In the genomic region with DNA sequence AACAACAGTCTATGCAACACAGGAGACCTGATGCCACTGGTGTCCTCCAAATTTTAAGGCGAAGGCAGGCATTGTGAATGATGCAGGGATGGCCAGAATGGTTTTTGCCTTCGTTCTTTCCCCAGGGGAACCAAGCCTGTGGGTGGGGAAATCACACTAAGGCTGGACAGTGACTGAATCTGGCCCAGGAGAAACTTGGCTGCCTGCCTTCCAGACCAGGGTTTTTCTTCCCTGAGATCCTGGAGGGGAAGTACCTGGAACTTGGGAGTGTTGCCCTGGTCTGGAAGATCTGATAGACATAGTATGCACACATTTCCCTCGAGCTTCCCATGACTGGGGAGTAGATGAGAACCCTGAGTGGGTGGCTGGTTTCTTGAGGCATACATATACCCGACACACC, we compare ENCODE assay signal across 11 cellular contexts. TPM values are rescaled to one million over a fixed set of nuclear protein-coding genes. Genes with fewer than 3 reads are reported as not detected.
A peak's percentile ranks its signal among the peaks of the same experiment; 100 is the strongest.
DNase-seq lines count a peak whose midpoint lies in the region; ATAC-seq and TF ChIP-seq lines count a peak whose summit lies in the region.
"Had no signal": no experiment of that assay in that cellular context is flagged by ENCODE, and none has a peak within 500 bp of the region (broad histone marks: within the 10 kb centered on the region; RNA-seq: fewer than 3 reads in every experiment).

No MANE protein-coding gene starts in this region.

- H4K20me1 ChIP-seq in OCI-LY7 (ENCODE audit: insufficient read depth, low read length): no peaks in the 10 kb centered on the region

- ATAC-seq in HG03097 (IDR thresholded peaks at IDR 0.05; ENCODE audit: low FRiP score, unreplicated experiment) (no peak), HG03378 (IDR thresholded peaks at IDR 0.05; ENCODE audit: unreplicated experiment) (no peak)

- H3K4me1 ChIP-seq in SJSA1 (replicated peaks) (peaks cover 24% of the 10 kb centered on the region), OCI-LY7 (ENCODE audit: insufficient read depth, low read length, poor library complexity, severe bottlenecking) (peaks cover 15% of the 10 kb centered on the region)

- H2AFZ ChIP-seq in OCI-LY7 (ENCODE audit: low read length): no peak overlapping the region

- H3K79me2 ChIP-seq in OCI-LY7 (ENCODE audit: insufficient read depth, low read depth, low read length): peaks cover 11% of the 10 kb centered on the region; the same call in 1 of the 2 replicates

- H3K9me3 ChIP-seq in SJSA1 (replicated peaks) (no peaks in the 10 kb centered on the region), OCI-LY7 (ENCODE audit: low read length) (no peaks in the 10 kb centered on the region)

- H3K4me3 ChIP-seq in SJSA1 (peak overlapping the region; percentile 37), fibroblast of villous mesenchyme (ENCODE audit: low read depth, low read length) (peak overlapping the region; percentile 53), OCI-LY7 (ENCODE audit: low read depth, low read length, poor library complexity, severe bottlenecking) (no peak overlapping the region)

- POLR2A ChIA-PET in OCI-LY7 (lab: Charles Lee): interaction anchor here (1.1 kb wide), 1 partner anchor 14 kb away, joined by 3 read pairs; the partner anchor contains the start of gene SIGMAR1

- no peaks in the 10 kb centered on the region for H3K9me3 Mint-ChIP-seq in osteocyte (ENCODE audit: unreplicated experiment)
- H3K9me3 Mint-ChIP-seq: activated naive CD4-positive, alpha-beta T cell treated with anti-CD3 and anti-CD28 coated beads for 36 hours had no signal

- intact Hi-C loops in OCI-LY7 (cut with micrococcal nuclease; ENCODE audit: unreplicated experiment): no loop called here

- peak; percentile 9 for DNase-seq in Ammon's horn (ENCODE audit: low spot score)
- DNase-seq in SJSA1 (ENCODE audit: low read depth in 1 of 2, low spot score in 2 of 2): no peak
- DNase-seq in fibroblast of villous mesenchyme (ENCODE audit: low read depth): peak; percentile 51
- DNase-seq in osteocyte (ENCODE audit: extremely low spot score, unreplicated experiment): no peak
- no peak for DNase-seq in AML-193 (lab: John Stamatoyannopoulos, UW)
- DNase-seq in OCI-LY7 (ENCODE audit: low spot score): no peak
- DNase-seq: activated naive CD4-positive, alpha-beta T cell treated with anti-CD3 and anti-CD28 coated beads for 36 hours; stimulated activated naive CD4-positive, alpha-beta T cell treated with Interleukin-2 at 50 U/mL for 16 hours had no signal

- H3K4me1 Mint-ChIP-seq in osteocyte (ENCODE audit: unreplicated experiment): peaks cover 61% of the 10 kb centered on the region

- H3K27me3 ChIP-seq in SJSA1 (replicated peaks): no peaks in the 10 kb centered on the region

- no peaks in the 10 kb centered on the region for H3K27me3 Mint-ChIP-seq in osteocyte (ENCODE audit: unreplicated experiment)

- H3K27ac Mint-ChIP-seq in osteocyte (ENCODE audit: unreplicated experiment): peak overlapping the region; percentile 78
- H3K27ac Mint-ChIP-seq: activated naive CD4-positive, alpha-beta T cell treated with anti-CD3 and anti-CD28 coated beads for 36 hours had no signal

- H3K27ac ChIP-seq in SJSA1: no peak overlapping the region
- H3K27ac ChIP-seq in OCI-LY7 (ENCODE audit: low read depth, low read length, poor library complexity, severe bottlenecking): no peak overlapping the region

- no peak for TF ChIP-seq CTCF in fibroblast of villous mesenchyme (IDR thresholded peaks at IDR 0.05; ENCODE audit: insufficient read depth, low read depth, low read length)
- no peak for TF ChIP-seq CTCF in osteocyte (IDR thresholded peaks at IDR 0.05)
- TF ChIP-seq CTCF in OCI-LY7 (conservative IDR thresholded peaks at IDR 0.05; ENCODE audit: low read length): no peak

- H3K36me3 ChIP-seq in SJSA1 (peaks cover 8% of the 10 kb centered on the region; the same call in 1 of the 2 replicates), OCI-LY7 (ENCODE audit: insufficient read depth, low read length) (peaks cover 23% of the 10 kb centered on the region)

- H3K4me2 ChIP-seq in OCI-LY7 (ENCODE audit: low read length): no peak overlapping the region

- no peaks in the 10 kb centered on the region for H3K9me2 ChIP-seq in OCI-LY7 (ENCODE audit: insufficient read depth, low read length)

- BruUV-seq in OCI-LY7 (replicated peaks; lab: Mats Ljungman, UMichigan): no TSS peak

- peaks cover 12% of the 10 kb centered on the region for H3K36me3 Mint-ChIP-seq in osteocyte (ENCODE audit: unreplicated experiment)

- CTCF ChIA-PET in OCI-LY7 (lab: Charles Lee; ENCODE audit: unreplicated experiment): no interaction called here

- H3K4me3 Mint-ChIP-seq in osteocyte (ENCODE audit: unreplicated experiment): peak overlapping the region; percentile 77
- H3K4me3 Mint-ChIP-seq: activated naive CD4-positive, alpha-beta T cell treated with anti-CD3 and anti-CD28 coated beads for 36 hours had no signal

RNA-seq across cellular contexts. Expression of gene IL11RA, which starts 0.7 kb away (rescaled TPM):
- total RNA-seq in SJSA1 (2014; rRNA removed; shearing (Covaris generic)): 16.4 and 34.4 TPM in 2 replicates
- 8.2 and 14.8 TPM in 2 replicates for total RNA-seq in fibroblast of villous mesenchyme
- total RNA-seq in osteocyte: 32.6 and 36.7 TPM in 2 replicates
- 16.2 and 16.7 TPM in 2 replicates for total RNA-seq in OCI-LY7 (2014; rRNA removed; shearing (Covaris generic))
- 20.1 and 29.2 TPM in 2 replicates for total RNA-seq in OCI-LY7 (2022)

RNA-seq across cellular contexts. Expression of gene GALT, which starts 4.8 kb away (rescaled TPM):
- total RNA-seq in SJSA1 (2014; rRNA removed; shearing (Covaris generic)): 7.7 and 9.0 TPM in 2 replicates
- total RNA-seq in fibroblast of villous mesenchyme: 34.1 and 36.7 TPM in 2 replicates
- 57.2 and 58.4 TPM in 2 replicates for total RNA-seq in osteocyte
- total RNA-seq in OCI-LY7 (2014; rRNA removed; shearing (Covaris generic)): 78.2 and 90.9 TPM in 2 replicates
- 61.2 and 62.5 TPM in 2 replicates for total RNA-seq in OCI-LY7 (2022)

RNA-seq across cellular contexts. Expression of gene CCL27, which starts 11.2 kb away (rescaled TPM):
- not detected in 2 replicates for total RNA-seq in SJSA1 (2014; rRNA removed; shearing (Covaris generic))
- total RNA-seq in fibroblast of villous mesenchyme: not detected in 2 replicates
- 0.78 and 1.1 TPM in 2 replicates for total RNA-seq in osteocyte
- 0.72 TPM in 1 of 2 replicates, not detected in the other for total RNA-seq in OCI-LY7 (2014; rRNA removed; shearing (Covaris generic))
- total RNA-seq in OCI-LY7 (2022): 0.42 and 0.68 TPM in 2 replicates
- total RNA-seq: lung microvascular endothelial cell had no signal

RNA-seq across cellular contexts. Expression of gene SIGMAR1, which starts 13.7 kb away (rescaled TPM):
- 31.9 and 38.6 TPM in 2 replicates for total RNA-seq in SJSA1 (2014; rRNA removed; shearing (Covaris generic))
- total RNA-seq in fibroblast of villous mesenchyme (71.7 and 76.7 TPM in 2 replicates), osteocyte (71.9 and 76.7 TPM in 2 replicates), OCI-LY7 (2022) (110 TPM in 2 replicates)
- 97.2 and 103 TPM in 2 replicates for total RNA-seq in OCI-LY7 (2014; rRNA removed; shearing (Covaris generic))

RNA-seq across cellular contexts. Expression of gene ARID3C, which starts 22.4 kb away (rescaled TPM):
- not detected in 2 replicates for total RNA-seq in SJSA1 (2014; rRNA removed; shearing (Covaris generic))
- 0.32 TPM in 1 of 2 replicates, not detected in the other for total RNA-seq in fibroblast of villous mesenchyme
- not detected in 2 replicates for total RNA-seq in osteocyte
- total RNA-seq in OCI-LY7 (2014; rRNA removed; shearing (Covaris generic)): 1.4 and 1.9 TPM in 2 replicates
- total RNA-seq in OCI-LY7 (2022): 0.38 and 0.44 TPM in 2 replicates

Comparison
In these comparisons a context has a peak if more than half of its experiments do, and no peak if none do; other contexts are left out.
1. DNase-seq: peak in Ammon's horn (single experiment) and fibroblast of villous mesenchyme (single experiment); none in SJSA1 (0 of 2), osteocyte (single experiment), AML-193 (0 of 2) and OCI-LY7 (single experiment).